In genomic region chr1:241408170-241408569, GRCh38 we compare ENCODE assay signal across 12 cellular contexts. TPM values are rescaled to one million over a fixed set of nuclear protein-coding genes. Genes with fewer than 3 reads are reported as not detected.
DNase-seq lines count a peak whose midpoint lies in the region; ATAC-seq, FAIRE-seq and TF ChIP-seq lines count a peak whose summit lies in the region.
"Had no signal": no experiment of that assay in that cellular context is flagged by ENCODE, and none has a peak within 500 bp of the region (broad histone marks: within the 10 kb centered on the region; RNA-seq: fewer than 3 reads in every experiment).

No MANE protein-coding gene starts in this region.

- no peak for TF ChIP-seq POLR2A in HCT116 (IDR thresholded peaks at IDR 0.05; ENCODE audit: borderline replicate concordance, extremely low read depth, insufficient read depth, insufficient read length)
- TF ChIP-seq POLR2A in H1 (IDR thresholded peaks at IDR 0.05; ENCODE audit: control extremely low read depth in 1 of 2, low read depth in 2 of 2, low read length in 2 of 2) = no peak

- no peak overlapping the region for H3K4ac ChIP-seq in H1 (replicated peaks; ENCODE audit: insufficient read length, low read depth, low read length)

- CTCF ChIA-PET in HCT116 (lab: Charles Lee) = interaction anchor here (0.7 kb wide), 1 partner anchor 676 kb away, joined by 3 read pairs; no protein-coding TSS in a partner anchor
- CTCF ChIA-PET in H1 (lab: Charles Lee; ENCODE audit: partially characterized antibody) = interaction anchor here (0.6 to 2.5 kb wide), 4 partner anchors 61 to 520 kb away, joined by 3 to 8 read pairs (median 4); no protein-coding TSS in a partner anchor

- no peak overlapping the region for H3K23ac ChIP-seq in H1 (ENCODE audit: insufficient read length)

- no peak overlapping the region for H2AFZ ChIP-seq in HCT116 (ENCODE audit: low read depth, low read length, poor library complexity, severe bottlenecking)
- no peak overlapping the region for H2AFZ ChIP-seq in H1 (ENCODE audit: low read length)

- no peak overlapping the region for H3K18ac ChIP-seq in H1 (ENCODE audit: extremely low read depth, low read length)

- no peaks in the 10 kb centered on the region for H3K4me1 ChIP-seq in HCT116 (ENCODE audit: control insufficient read depth in 1 of 2, insufficient read depth in 2 of 2, low read length in 2 of 2)
- H3K4me1 ChIP-seq in H1 (replicated peaks in 1 of 4; ENCODE audit: control insufficient read depth in 3 of 4, insufficient read depth in 4 of 4, low read length in 3 of 4) = no peaks in the 10 kb centered on the region
- H3K4me1 ChIP-seq: sigmoid colon had no signal

- H2AK5ac ChIP-seq in H1 (ENCODE audit: low read depth, low read length) = no peak overlapping the region

- POLR2A ChIA-PET in HCT116 (lab: Charles Lee) (no interaction called here), H1 (lab: Charles Lee; ENCODE audit: partially characterized antibody) (no interaction called here)

- no peaks in the 10 kb centered on the region for H3K9me3 ChIP-seq in HCT116 (ENCODE audit: control insufficient read depth in 1 of 2, insufficient read depth in 1 of 2, low read depth in 1 of 2, low read length in 2 of 2)
- no peaks in the 10 kb centered on the region for H3K9me3 ChIP-seq in H1 (ENCODE audit: insufficient read depth in 2 of 2, low read depth in 1 of 2, low read length in 1 of 2)

- H3K9me2 ChIP-seq in HCT116 (ENCODE audit: insufficient read depth) = no peaks in the 10 kb centered on the region

- no peak overlapping the region for H4K91ac ChIP-seq in H1 (replicated peaks; ENCODE audit: insufficient read length, low read length)

- H3K79me2 ChIP-seq in HCT116 (ENCODE audit: insufficient read depth, low read length) (no peaks in the 10 kb centered on the region), H1 (ENCODE audit: control insufficient read depth in 1 of 2, insufficient read depth in 2 of 2, low read length in 2 of 2) (no peaks in the 10 kb centered on the region)

- H3K79me1 ChIP-seq in H1 (ENCODE audit: low read depth, low read length) = no peaks in the 10 kb centered on the region

- WGBS in H1 (ENCODE audit: extremely low coverage in 1 of 2, insufficient coverage in 1 of 2, insufficient read length in 1 of 2, insufficient replicate concordance in 2 of 2, low coverage in 1 of 2, low lambda C conversion rate in 2 of 2, missing lambda C conversion rate in 1 of 2), 2 experiments = 66% methylated on average over 3 of the region's 3 CpGs; no CpG with 5 or more reads in 1 of the 2 experiments

- no peak overlapping the region for H2BK5ac ChIP-seq in H1 (ENCODE audit: low read depth, low read length)

- H4K5ac ChIP-seq in H1 (ENCODE audit: insufficient read length, low read depth, low read length) = no peak overlapping the region

- DNase-seq in HCT116 (ENCODE audit: low read depth, low spot score) (no peak), NCI-H748 treated with DMSO at 0.1 percent for 48 hours (lab: John Stamatoyannopoulos, UW) (peak; percentile 21), H1 (ENCODE audit: low read depth in 1 of 2, low spot score in 2 of 2) (no peak), pons (ENCODE audit: low spot score) (peak; percentile 57), NCI-H446 treated with DMSO at 0.1 percent for 48 hours (lab: John Stamatoyannopoulos, UW) (no peak), UCSD-AML1 (lab: John Stamatoyannopoulos, UW; ENCODE audit: unreplicated experiment) (no peak), RCC 7860 (ENCODE audit: low spot score) (no peak)
- DNase-seq: activated effector memory CD4-positive, alpha-beta T cell treated with anti-CD3 and anti-CD28 coated beads, Interleukin-2, amount 50 U/mL, for 16 hours; left ventricle myocardium superior; sigmoid colon had no signal

- no peaks in the 10 kb centered on the region for H4K20me1 ChIP-seq in HCT116 (ENCODE audit: insufficient read depth)
- no peaks in the 10 kb centered on the region for H4K20me1 ChIP-seq in H1 (replicated peaks in 1 of 2; ENCODE audit: control insufficient read depth in 1 of 2, insufficient read depth in 2 of 2, low read length in 2 of 2)

- intact Hi-C loops in HCT116 (cut with micrococcal nuclease) = no loop called here

- no peak overlapping the region for H3K27ac ChIP-seq in HCT116 (ENCODE audit: low read depth, low read length)
- H3K27ac ChIP-seq in H1 (ENCODE audit: low read depth, low read length) = no peak overlapping the region
- H3K27ac ChIP-seq: sigmoid colon had no signal

- no peak for FAIRE-seq in H1 (lab: Jason Lieb, UNC)
- FAIRE-seq in RCC 7860 (lab: Jason Lieb, UNC) = no peak

- RAD21 ChIA-PET in HCT116 (lab: Charles Lee; ENCODE audit: low non-redundant PET in 1 of 2, low total read pairs in 2 of 2, uncharacterized antibody in 2 of 2, unreplicated experiment in 2 of 2) = no interaction called here

- H3K27me3 ChIP-seq in HCT116 (ENCODE audit: insufficient read depth, low read length) (no peaks in the 10 kb centered on the region), H1 (replicated peaks in 1 of 4; ENCODE audit: control insufficient read depth in 3 of 4, extremely low read depth in 1 of 4, insufficient read depth in 3 of 4, low read length in 3 of 4) (no peaks in the 10 kb centered on the region)
- H3K27me3 ChIP-seq: sigmoid colon had no signal

- H2BK15ac ChIP-seq in H1 (ENCODE audit: low read length) = no peak overlapping the region

- no TSS peak for BruUV-seq in HCT116 (replicated peaks; lab: Mats Ljungman, UMichigan)

- TF ChIP-seq CTCF in HCT116 (IDR thresholded peaks at IDR 0.05 in 2 of 3, conservative IDR thresholded peaks at IDR 0.05 in 1 of 3; ENCODE audit: borderline replicate concordance in 1 of 3, insufficient read depth in 1 of 3, low read depth in 2 of 3, low read length in 2 of 3) (no peak), H1 (IDR thresholded peaks at IDR 0.05; ENCODE audit: control extremely low read depth in 1 of 3, insufficient read depth in 1 of 3, low read depth in 1 of 3, low read length in 3 of 3) (peak in 2 of 3 experiments; percentile 23 to 30; a peak in 2 of 4 replicates)

- TF ChIP-seq RAD21 in HCT116 (IDR thresholded peaks at IDR 0.05; ENCODE audit: low read depth) (peak; percentile 28; the same call in 1 of the 2 replicates), H1 (IDR thresholded peaks at IDR 0.05 in 1 of 2, conservative IDR thresholded peaks at IDR 0.05 in 1 of 2; ENCODE audit: low read depth in 2 of 2, low read length in 2 of 2) (peak; percentile 57 to 69)

- no peaks in the 10 kb centered on the region for H3K36me3 ChIP-seq in HCT116 (ENCODE audit: control insufficient read depth in 1 of 2, insufficient read depth in 2 of 2, low read length in 2 of 2)
- no peaks in the 10 kb centered on the region for H3K36me3 ChIP-seq in H1 (ENCODE audit: control insufficient read depth in 2 of 4, insufficient read depth in 4 of 4, low read length in 3 of 4)
- H3K36me3 ChIP-seq: sigmoid colon had no signal

- H3K9ac ChIP-seq in HCT116 (ENCODE audit: low read length) (no peak overlapping the region), H1 (replicated peaks in 1 of 4; ENCODE audit: extremely low read depth in 1 of 4, low read depth in 3 of 4, low read length in 3 of 4) (no peak overlapping the region)

- H2BK120ac ChIP-seq in H1 (replicated peaks; ENCODE audit: low read depth, low read length) = no peak overlapping the region

- H2BK20ac ChIP-seq in H1 (ENCODE audit: low read length) = no peak overlapping the region

- H2BK12ac ChIP-seq in H1 (ENCODE audit: low read depth, low read length) = no peak overlapping the region

- no peak overlapping the region for H3K14ac ChIP-seq in H1 (ENCODE audit: insufficient read length)

- TF ChIP-seq EP300 in H1 (IDR thresholded peaks at IDR 0.05; ENCODE audit: borderline replicate concordance in 1 of 2, low read depth in 2 of 2, low read length in 2 of 2) = no peak

- H3K56ac ChIP-seq in H1 (replicated peaks; ENCODE audit: insufficient read length, low read depth, low read length) = no peak overlapping the region

- H3K23me2 ChIP-seq in H1 (ENCODE audit: low read depth, low read length) = no peaks in the 10 kb centered on the region

- H4K8ac ChIP-seq in H1 (ENCODE audit: extremely low read depth, insufficient read depth, low read length) = no peak overlapping the region

- H3K4me2 ChIP-seq in HCT116 (ENCODE audit: low read length) (no peak overlapping the region), H1 (ENCODE audit: insufficient read depth in 1 of 2, low read depth in 2 of 2, low read length in 2 of 2) (no peak overlapping the region)

- H3K4me3 ChIP-seq in HCT116 (replicated peaks in 1 of 2; ENCODE audit: low read depth in 1 of 2, low read length in 2 of 2) (no peak overlapping the region), H1 (ENCODE audit: extremely low read depth in 1 of 4, insufficient read depth in 2 of 4, low read depth in 3 of 4, low read length in 4 of 4) (no peak overlapping the region)
- H3K4me3 ChIP-seq: sigmoid colon had no signal

- ATAC-seq in HCT116 (no peak), HG02763 (IDR thresholded peaks at IDR 0.05; ENCODE audit: unreplicated experiment) (no peak)
- ATAC-seq: activated CD4-positive, CD25-positive, alpha-beta regulatory T cell treated with anti-CD3 and anti-CD28 coated beads, Interleukin-2, amount 50 U/mL, for 24 hours; left ventricle myocardium superior had no signal

TF ChIP-seq in HCT116, 20 proteins besides CTCF, POLR2A, EP300 and RAD21 (continues in another document):
- TF ChIP-seq TCF7L2 (IDR thresholded peaks at IDR 0.05; ENCODE audit: borderline replicate concordance, extremely low read depth, insufficient read depth, insufficient read length) (no peak), ZFX (IDR thresholded peaks at IDR 0.05) (no peak)

TF ChIP-seq in H1, 55 proteins besides CTCF, POLR2A, EP300 and RAD21 (continues in another document):
- TF ChIP-seq JUND (IDR thresholded peaks at IDR 0.05; ENCODE audit: low read length) (no peak), ATF3 (IDR thresholded peaks at IDR 0.05; ENCODE audit: insufficient read depth, low read depth, low read length) (no peak)

RNA-seq across cellular contexts. Expression of gene RGS7, which starts 51.2 kb away (rescaled TPM):
- not detected for total RNA-seq in HCT116 (2021; ENCODE audit: unreplicated experiment)
- polyA plus RNA-seq in HCT116 (2012) = not detected in 2 replicates
- 2.1 and 3.0 TPM in 2 replicates for total RNA-seq in H1 (2021; fragmentation: NEBNext Ultra II Directional; extraction: Animal tissue kit (Norgen Biotek cat#: 25700))
- 0.88 and 1.6 TPM in 2 replicates for polyA plus RNA-seq in H1 (2011; rRNA removed)
- polyA plus RNA-seq in H1 (2011; cell fraction: cytosol; rRNA removed) = 1.6 TPM
- polyA plus RNA-seq in H1 (2011; cell fraction: nucleus; rRNA removed) = 1.1 TPM
- polyA plus RNA-seq in H1 (2012, experiment 1 of 2) = 1.7 to 2.6 TPM (median 2.2 TPM) in 4 replicates
- polyA plus RNA-seq in H1 (2012, experiment 2 of 2) = 0.51 TPM
- 1.2 TPM for polyA plus RNA-seq in H1 (2013, experiment 1 of 2)
- polyA plus RNA-seq in H1 (2013, experiment 2 of 2) = 1.2 TPM
- polyA minus RNA-seq in H1 (2011; rRNA and poly(A)+ RNA removed) = 1.3 and 2.4 TPM in 2 replicates
- 1.7 TPM for polyA minus RNA-seq in H1 (2011; cell fraction: cytosol; rRNA and poly(A)+ RNA removed)
- polyA minus RNA-seq in H1 (2011; cell fraction: nucleus; rRNA and poly(A)+ RNA removed) = 5.5 TPM
- total RNA-seq: left ventricle myocardium superior had no signal

Comparison
In these comparisons a context has a peak if more than half of its experiments do, and no peak if none do; other contexts are left out.
1. DNase-seq: peak in NCI-H748 treated with DMSO at 0.1 percent for 48 hours (single experiment) and pons (single experiment); none in HCT116 (single experiment), H1 (0 of 2), NCI-H446 treated with DMSO at 0.1 percent for 48 hours (single experiment), UCSD-AML1 (single experiment) and RCC 7860 (single experiment).
2. CTCF ChIP-seq: peak in H1 (2 of 3); none in HCT116 (0 of 3).
3. Of the 16 proteins assayed by ChIP-seq in both H1 and HCT116: peak only in H1: CTCF; only in HCT116: none; in both: RAD21; in neither: 14.